ENCODE assay signal across 15 cellular contexts in the genomic region with DNA sequence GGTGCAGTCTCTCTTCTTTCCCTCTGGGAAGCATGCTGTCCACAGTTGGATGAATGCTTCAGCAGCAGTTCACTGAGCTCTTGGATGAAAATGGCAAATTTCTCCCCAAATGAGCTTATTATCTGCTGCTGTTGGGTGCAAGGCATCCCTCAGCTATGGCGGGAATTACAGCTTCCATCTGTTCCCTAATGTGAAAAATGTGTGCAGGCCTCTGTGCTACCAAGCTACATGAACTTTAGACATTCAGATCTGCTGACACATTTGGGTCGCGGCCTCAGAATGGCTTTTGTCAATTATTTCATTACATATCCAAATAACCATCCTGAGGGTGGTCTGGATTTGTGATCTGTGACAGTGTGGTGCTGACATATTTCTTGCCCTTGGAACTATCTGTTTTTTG.
"Had no signal": no experiment of that assay in that cellular context is flagged by ENCODE, and none has a peak within 500 bp of the region (broad histone marks: within the 10 kb centered on the region; RNA-seq: fewer than 3 reads in every experiment).

No MANE protein-coding gene starts in this region.

- DNase-seq: activated naive CD8-positive, alpha-beta T cell treated with anti-CD3 and anti-CD28 coated beads, Interleukin-2, amount 10 ng/mL, durations not matched to agents 7 days and 5 days; brain microvascular endothelial cell; cortex of kidney; effector CD4-positive, alpha-beta T cell; esophagus squamous epithelium; foreskin melanocyte; head of caudate nucleus; immature natural killer cell; mesendoderm; occipital lobe; right cardiac atrium; T1000 had no signal

- H3K27ac ChIP-seq: brain microvascular endothelial cell, esophagus squamous epithelium, suprapubic skin had no signal

- ATAC-seq: activated CD4-positive, CD25-positive, alpha-beta regulatory T cell treated with anti-CD3 and anti-CD28 coated beads, Interleukin-2, amount 50 U/mL, for 24 hours; natural killer cell treated with Interleukin-12 subunit alpha and Interleukin-12 subunit beta and Interleukin-15 and Interleukin-18, amount 100 ng/mL, for 72 hours; right cardiac atrium had no signal

- H3K4me3 ChIP-seq: esophagus squamous epithelium, suprapubic skin had no signal

- H3K4me1 ChIP-seq: esophagus squamous epithelium, suprapubic skin had no signal

- H3K27me3 ChIP-seq: brain microvascular endothelial cell, esophagus squamous epithelium, suprapubic skin had no signal

- H3K36me3 ChIP-seq: brain microvascular endothelial cell, esophagus squamous epithelium, suprapubic skin had no signal

- H3K9me3 ChIP-seq: esophagus squamous epithelium, suprapubic skin had no signal
